ENCODE assay signal across 24 cellular contexts in genomic region chr1:61237147-61237546, GRCh38.
"Had no signal": no experiment of that assay in that cellular context is flagged by ENCODE, and none has a peak within 500 bp of the region (broad histone marks: within the 10 kb centered on the region; RNA-seq: fewer than 3 reads in every experiment).

No MANE protein-coding gene starts in this region.

- ATAC-seq: left lung; mucosa of descending colon; natural killer cell treated with Interleukin-12 subunit alpha and Interleukin-12 subunit beta and Interleukin-15 and Interleukin-18, amount 100 ng/mL, for 72 hours; right cardiac atrium; stimulated activated memory B cell treated with anti-CD40 and anti-IgM and Interleukin-4, amounts not matched to agents 10 μg/mL and 1 μg/mL and 100 μg/mL, for 72 hours; stimulated activated naive CD8-positive, alpha-beta T cell treated with anti-CD3 and anti-CD28 coated beads, Interleukin-15, Interleukin-2, amounts not matched to agents 100 U/mL and 50 U/mL, for 24 hours had no signal

- H3K4me1 Mint-ChIP-seq: naive B cell; stimulated activated memory B cell treated with anti-CD40 and anti-IgM and Interleukin-4, amounts not matched to agents 10 μg/mL and 1 μg/mL and 100 μg/mL, for 72 hours had no signal

- H3K9ac ChIP-seq: neural progenitor cell had no signal

- FAIRE-seq: colon, frontal cortex had no signal

- H3K36me3 ChIP-seq: left lung, neural progenitor cell, prostate gland, sigmoid colon, spleen, tibial artery had no signal

- H2AFZ ChIP-seq: neural progenitor cell had no signal

- H3K27ac ChIP-seq: left lung, neural progenitor cell, prostate gland, sigmoid colon, spleen, testis, tibial artery had no signal

- H3K4me3 ChIP-seq: dorsolateral prefrontal cortex, left lung, mucosa of descending colon, neural progenitor cell, prostate gland, sigmoid colon, spleen, testis, tibial artery had no signal

- H3K4me3 Mint-ChIP-seq: mesothelial cell of epicardium; naive B cell; natural killer cell treated with Interleukin-12 subunit alpha and Interleukin-12 subunit beta and Interleukin-15 and Interleukin-18, amount 100 ng/mL, for 72 hours; neural progenitor cell; stimulated activated memory B cell treated with anti-CD40 and anti-IgM and Interleukin-4, amounts not matched to agents 10 μg/mL and 1 μg/mL and 100 μg/mL, for 72 hours; type B pancreatic cell had no signal

- H3K4me2 ChIP-seq: neural progenitor cell had no signal

- H3K27ac Mint-ChIP-seq: naive B cell; natural killer cell treated with Interleukin-12 subunit alpha and Interleukin-12 subunit beta and Interleukin-15 and Interleukin-18, amount 100 ng/mL, for 72 hours; neural progenitor cell; stimulated activated memory B cell treated with anti-CD40 and anti-IgM and Interleukin-4, amounts not matched to agents 10 μg/mL and 1 μg/mL and 100 μg/mL, for 72 hours; type B pancreatic cell had no signal

- H3K27me3 Mint-ChIP-seq: type B pancreatic cell had no signal

- H3K27me3 ChIP-seq: dorsolateral prefrontal cortex, left lung, neural progenitor cell, sigmoid colon, spleen, testis, tibial artery had no signal

- H3K36me3 Mint-ChIP-seq: naive B cell; natural killer cell treated with Interleukin-12 subunit alpha and Interleukin-12 subunit beta and Interleukin-15 and Interleukin-18, amount 100 ng/mL, for 72 hours; stimulated activated memory B cell treated with anti-CD40 and anti-IgM and Interleukin-4, amounts not matched to agents 10 μg/mL and 1 μg/mL and 100 μg/mL, for 72 hours had no signal

- H3K9me3 Mint-ChIP-seq: mesothelial cell of epicardium; natural killer cell treated with Interleukin-12 subunit alpha and Interleukin-12 subunit beta and Interleukin-15 and Interleukin-18, amount 100 ng/mL, for 72 hours; neural progenitor cell; stimulated activated memory B cell treated with anti-CD40 and anti-IgM and Interleukin-4, amounts not matched to agents 10 μg/mL and 1 μg/mL and 100 μg/mL, for 72 hours; type B pancreatic cell had no signal

- H3K4me1 ChIP-seq: spleen had no signal

- DNase-seq: dorsolateral prefrontal cortex; effector CD4-positive, alpha-beta T cell; head of caudate nucleus; left cardiac atrium; left lung; mesenchymal stem cell; mucosa of descending colon; naive B cell; right cardiac atrium; sigmoid colon; spleen; stimulated activated CD4-positive, alpha-beta T cell treated with anti-CD3 and anti-CD28 coated beads, Interleukin-4, amount 100 ng/mL, for 4 hours; stimulated activated naive CD8-positive, alpha-beta T cell treated with anti-CD3 and anti-CD28 coated beads, Interleukin-15, Interleukin-2, amounts not matched to agents 100 U/mL and 50 U/mL, for 24 hours; substantia nigra; testis; tibial artery had no signal

- H3K9me3 ChIP-seq: left lung, mucosa of descending colon, prostate gland, sigmoid colon, spleen, testis, tibial artery had no signal
